ENCODE assay signal across 22 cellular contexts in the genomic region with DNA sequence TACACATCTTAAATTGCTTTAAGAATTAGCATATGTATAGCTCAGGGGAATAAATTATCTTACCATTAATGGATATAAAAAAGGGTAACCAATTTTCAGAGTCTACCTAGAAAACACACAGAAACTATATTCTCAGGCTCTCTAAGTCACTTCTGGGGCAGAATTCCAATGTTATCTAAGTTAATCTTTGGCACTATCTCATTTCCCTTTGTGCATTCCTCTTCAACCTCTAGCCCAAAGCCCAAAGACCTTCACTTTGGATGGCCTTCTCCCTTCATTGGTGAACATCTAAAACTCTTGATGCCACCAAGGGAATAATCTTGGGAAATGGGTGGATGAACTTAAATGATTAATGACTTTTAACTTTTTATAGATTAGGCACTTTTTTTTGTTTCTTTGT.
DNase-seq lines count a peak whose midpoint lies in the region; TF ChIP-seq lines count a peak whose summit lies in the region.
"Had no signal": no experiment of that assay in that cellular context is flagged by ENCODE, and none has a peak within 500 bp of the region (broad histone marks: within the 10 kb centered on the region; RNA-seq: fewer than 3 reads in every experiment).

No MANE protein-coding gene starts in this region.

- H3K9me2 ChIP-seq in SK-N-SH: no peaks in the 10 kb centered on the region

- peaks cover 94% of the 10 kb centered on the region for H3K79me2 ChIP-seq in SK-N-SH (ENCODE audit: insufficient read depth)
- no peaks in the 10 kb centered on the region for H3K79me2 ChIP-seq in mesendoderm (ENCODE audit: control insufficient read depth, insufficient read depth, low read length)

- H2AFZ ChIP-seq in SK-N-SH (ENCODE audit: low read depth): no peak overlapping the region
- H2AFZ ChIP-seq: GM23338 had no signal

- no peaks in the 10 kb centered on the region for H3F3A ChIP-seq in SK-N-SH (replicated peaks; ENCODE audit: insufficient read depth)

- intact Hi-C loops in stomach (cut with DNase I; ENCODE audit: low total_unique reads): no loop called here

- TF ChIP-seq POLR2A in stomach (IDR thresholded peaks at IDR 0.05): no peak

- DNase-seq in EH (ENCODE audit: low read depth): peak; percentile 67
- DNase-seq in SK-N-SH: no peak
- DNase-seq in endothelial cell (ENCODE audit: low spot score): no peak
- peak; percentile 72 for DNase-seq in mesendoderm
- no peak for DNase-seq in stomach
- DNase-seq in DMS79 (lab: John Stamatoyannopoulos, UW): no peak
- DNase-seq in NCI-H82 treated with DMSO at 0.1 percent for 48 hours (lab: John Stamatoyannopoulos, UW; ENCODE audit: unreplicated experiment): no peak
- DNase-seq: 8988T; AML-193; C1 segment of cervical spinal cord; CD8-positive, alpha-beta T cell; HCEC 1CT; MV-4-11; NCI-H1105 treated with DMSO at 0.1 percent for 48 hours; NCI-H2029 treated with DMSO at 0.1 percent for 48 hours; NCI-H2171; NCI-H345; NCI-H524; NCI-H774 had no signal

- no peak for TF ChIP-seq RAD21 in SK-N-SH (IDR thresholded peaks at IDR 0.05; ENCODE audit: low read length)

- no peak overlapping the region for H3K4me3 ChIP-seq in SK-N-SH (ENCODE audit: low read depth in 2 of 2, low read length in 1 of 2)
- H3K4me3 ChIP-seq in mesendoderm (ENCODE audit: low read length): no peak overlapping the region
- H3K4me3 ChIP-seq in stomach: no peak overlapping the region
- H3K4me3 ChIP-seq: GM23338, SJSA1 had no signal

- H4K20me1 ChIP-seq in SK-N-SH (ENCODE audit: insufficient read depth): 0 out of 2 replicates have a peak, but pooled peaks cover 6% of the 10 kb centered on the region

- H3K4me3 Mint-ChIP-seq in endothelial cell (ENCODE audit: unreplicated experiment): no peak overlapping the region
- H3K4me3 Mint-ChIP-seq: CD8-positive, alpha-beta T cell; GM23338; IgD-negative memory B cell had no signal

- no peak overlapping the region for H3K56ac ChIP-seq in mesendoderm (ENCODE audit: low read length)

- H3K4ac ChIP-seq in mesendoderm (ENCODE audit: low read depth, low read length): no peak overlapping the region

- no peak overlapping the region for H2BK5ac ChIP-seq in mesendoderm (ENCODE audit: low read length)

- H3K27me3 Mint-ChIP-seq in endothelial cell (ENCODE audit: unreplicated experiment): no peaks in the 10 kb centered on the region
- H3K27me3 Mint-ChIP-seq: IgD-negative memory B cell had no signal

- peaks cover 4% of the 10 kb centered on the region for H3K4me1 Mint-ChIP-seq in endothelial cell (ENCODE audit: unreplicated experiment)
- H3K4me1 Mint-ChIP-seq: GM23338, IgD-negative memory B cell had no signal

- H3K27ac ChIP-seq in SK-N-SH (ENCODE audit: low read depth in 2 of 2, low read length in 1 of 2) (peak overlapping the region in 1 of 2 experiments; percentile 42; a peak in 1 of 4 replicates), mesendoderm (ENCODE audit: low read depth, low read length) (no peak overlapping the region), stomach (no peak overlapping the region)
- H3K27ac ChIP-seq: SJSA1 had no signal

- no peak overlapping the region for H4K5ac ChIP-seq in mesendoderm (ENCODE audit: low read length)

- no peaks in the 10 kb centered on the region for H3K36me3 ChIP-seq in SK-N-SH (replicated peaks in 1 of 2; ENCODE audit: control insufficient read depth in 1 of 2, insufficient read depth in 2 of 2, low read length in 1 of 2)
- no peaks in the 10 kb centered on the region for H3K36me3 ChIP-seq in mesendoderm (ENCODE audit: control insufficient read depth, insufficient read depth, low read length)
- no peaks in the 10 kb centered on the region for H3K36me3 ChIP-seq in stomach
- H3K36me3 ChIP-seq: SJSA1 had no signal

- H4K8ac ChIP-seq in mesendoderm (ENCODE audit: low read depth, low read length): no peak overlapping the region

- H3K18ac ChIP-seq in mesendoderm (ENCODE audit: low read length): no peak overlapping the region

- POLR2A ChIA-PET in SK-N-SH (lab: Yijun Ruan, JAX): no interaction called here

- no peaks in the 10 kb centered on the region for H3K27me3 ChIP-seq in SK-N-SH (ENCODE audit: insufficient read depth)
- no peaks in the 10 kb centered on the region for H3K27me3 ChIP-seq in mesendoderm (ENCODE audit: insufficient read depth, low read length, poor library complexity)
- H3K27me3 ChIP-seq in stomach: no peaks in the 10 kb centered on the region
- H3K27me3 ChIP-seq: SJSA1 had no signal

- CTCF ChIA-PET in SK-N-SH (lab: Yijun Ruan, JAX): no interaction called here

- H3K79me1 ChIP-seq in mesendoderm (ENCODE audit: low read length): no peaks in the 10 kb centered on the region

- no peaks in the 10 kb centered on the region for H3K9me3 Mint-ChIP-seq in endothelial cell (ENCODE audit: unreplicated experiment)

- TF ChIP-seq CTCF in SK-N-SH (IDR thresholded peaks at IDR 0.05) (no peak), endothelial cell (IDR thresholded peaks at IDR 0.05; ENCODE audit: unreplicated experiment) (no peak), stomach (IDR thresholded peaks at IDR 0.05) (no peak)

- no peak for TF ChIP-seq EP300 in SK-N-SH (IDR thresholded peaks at IDR 0.05; ENCODE audit: borderline replicate concordance in 1 of 2, low read depth in 1 of 2, low read length in 1 of 2)
- TF ChIP-seq EP300 in stomach (IDR thresholded peaks at IDR 0.05): no peak

- no peak overlapping the region for H3K4me2 ChIP-seq in SK-N-SH
- no peak overlapping the region for H3K4me2 ChIP-seq in mesendoderm (ENCODE audit: low read length)
- H3K4me2 ChIP-seq: GM23338 had no signal

- peaks cover 10% of the 10 kb centered on the region for H3K36me3 Mint-ChIP-seq in endothelial cell (ENCODE audit: low read depth, unreplicated experiment)
- H3K36me3 Mint-ChIP-seq: CD8-positive, alpha-beta T cell; IgD-negative memory B cell had no signal

- H3K27ac Mint-ChIP-seq in endothelial cell (ENCODE audit: unreplicated experiment): peak overlapping the region; percentile 32
- H3K27ac Mint-ChIP-seq: CD8-positive, alpha-beta T cell; GM23338; IgD-negative memory B cell had no signal

- H2BK15ac ChIP-seq in mesendoderm (replicated peaks; ENCODE audit: low read depth): no peak overlapping the region

- H3K9me3 ChIP-seq in SK-N-SH: no peaks in the 10 kb centered on the region
- no peaks in the 10 kb centered on the region for H3K9me3 ChIP-seq in stomach
- H3K9me3 ChIP-seq: SJSA1 had no signal

- H3K4me1 ChIP-seq in SK-N-SH (ENCODE audit: control insufficient read depth in 1 of 2, insufficient read depth in 2 of 2, low read depth in 1 of 2, low read length in 1 of 2): no peaks in the 10 kb centered on the region
- no peaks in the 10 kb centered on the region for H3K4me1 ChIP-seq in mesendoderm (ENCODE audit: control insufficient read depth, low read depth, low read length)
- peaks cover 0 to 12% (median 6%) of the 10 kb centered on the region in 4 donors for H3K4me1 ChIP-seq in stomach
- H3K4me1 ChIP-seq: SJSA1 had no signal

- H2AK5ac ChIP-seq in mesendoderm (ENCODE audit: low read length): no peak overlapping the region

- H2BK120ac ChIP-seq in mesendoderm (ENCODE audit: low read depth, low read length): no peak overlapping the region

- H3K23ac ChIP-seq in mesendoderm (ENCODE audit: low read length): no peak overlapping the region

- H3K9ac ChIP-seq in SK-N-SH (no peak overlapping the region), mesendoderm (ENCODE audit: low read length) (no peak overlapping the region)

TF ChIP-seq in SK-N-SH, 30 proteins besides CTCF, POLR2A, EP300 and RAD21:
- TF ChIP-seq NFIC (IDR thresholded peaks at IDR 0.05; ENCODE audit: borderline replicate concordance): peak; percentile 50
- no peak for TF ChIP-seq RFX5 (IDR thresholded peaks at IDR 0.05; ENCODE audit: low read length)
- TF ChIP-seq FOXJ3 (CRISPR knock-in tag; IDR thresholded peaks at IDR 0.05): no peak
- TF ChIP-seq, protein P1, sequence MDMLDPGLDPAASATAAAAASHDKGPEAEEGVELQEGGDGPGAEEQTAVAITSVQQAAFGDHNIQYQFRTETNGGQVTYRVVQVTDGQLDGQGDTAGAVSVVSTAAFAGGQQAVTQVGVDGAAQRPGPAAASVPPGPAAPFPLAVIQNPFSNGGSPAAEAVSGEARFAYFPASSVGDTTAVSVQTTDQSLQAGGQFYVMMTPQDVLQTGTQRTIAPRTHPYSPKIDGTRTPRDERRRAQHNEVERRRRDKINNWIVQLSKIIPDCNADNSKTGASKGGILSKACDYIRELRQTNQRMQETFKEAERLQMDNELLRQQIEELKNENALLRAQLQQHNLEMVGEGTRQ (IDR thresholded peaks at IDR 0.05; ENCODE audit: borderline replicate concordance, low read depth, low read length): no peak

Comparison
In these comparisons a context has a peak if more than half of its experiments do, and no peak if none do; other contexts are left out.
1. DNase-seq: peak in EH (single experiment) and mesendoderm (single experiment); none in SK-N-SH (single experiment), endothelial cell (single experiment), stomach (single experiment), DMS79 (single experiment) and NCI-H82 treated with DMSO at 0.1 percent for 48 hours (single experiment).